Comparison of ENCODE assay signal across 7 cellular contexts in the genomic region with DNA sequence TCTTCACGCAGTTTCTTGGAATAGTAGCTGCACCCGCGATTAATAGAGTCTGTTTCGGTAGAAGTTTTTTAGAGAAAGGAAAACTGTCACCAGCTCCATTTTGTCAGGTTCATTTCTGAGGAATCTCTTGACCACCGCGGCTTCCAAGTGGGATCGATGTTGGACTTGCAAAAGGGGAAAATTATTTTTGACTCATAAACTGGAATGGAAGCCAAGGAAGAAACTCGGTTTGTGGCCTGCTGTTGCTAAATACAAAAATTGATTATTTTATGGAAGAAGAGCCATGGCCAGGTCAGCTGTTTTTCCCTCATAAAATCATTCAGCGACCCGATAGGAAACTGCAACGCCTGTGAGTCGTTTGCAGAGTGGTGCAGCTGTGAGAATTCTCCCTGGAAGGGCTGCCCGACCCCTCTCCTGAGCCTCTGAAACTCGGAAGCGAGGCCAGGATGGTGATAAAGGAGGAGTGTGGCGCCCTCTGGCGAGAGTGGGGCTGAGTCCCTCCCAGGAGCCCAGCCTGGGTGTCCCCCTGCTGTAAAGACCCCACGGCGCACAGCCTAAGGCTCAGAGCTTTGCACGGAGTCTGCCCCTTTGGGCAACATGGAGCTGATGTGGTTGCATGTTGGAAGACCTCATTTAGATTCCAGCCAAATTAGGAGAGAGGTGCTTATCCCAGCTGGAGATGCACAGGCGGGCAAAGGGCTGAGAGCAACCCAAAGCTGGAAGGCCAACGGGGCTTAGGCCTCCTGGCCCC.
DNase-seq lines count a peak whose midpoint lies in the region; TF ChIP-seq lines count a peak whose summit lies in the region.

No MANE protein-coding gene starts in this region.

- no peak overlapping the region for H3K27ac Mint-ChIP-seq in endothelial cell (ENCODE audit: unreplicated experiment)

- H3K4me3 Mint-ChIP-seq in endothelial cell (ENCODE audit: unreplicated experiment), result no peak overlapping the region

- H3K36me3 Mint-ChIP-seq in endothelial cell (ENCODE audit: low read depth, unreplicated experiment), result no peaks in the 10 kb centered on the region

- TF ChIP-seq CTCF in GM12874 (IDR thresholded peaks at IDR 0.05; ENCODE audit: insufficient read depth, low read depth, low read length) (peak; percentile 85), endothelial cell (IDR thresholded peaks at IDR 0.05; ENCODE audit: unreplicated experiment) (peak; percentile 75)

- H3K9me3 Mint-ChIP-seq in endothelial cell (ENCODE audit: unreplicated experiment), result no peaks in the 10 kb centered on the region

- H3K4me1 Mint-ChIP-seq in endothelial cell (ENCODE audit: unreplicated experiment), result no peaks in the 10 kb centered on the region

- DNase-seq in NCI-H510A (lab: John Stamatoyannopoulos, UW) (peak; percentile 91), endothelial cell (ENCODE audit: low spot score) (peak; percentile 86), mucosa of gallbladder (ENCODE audit: low spot score) (peak; percentile 63), RKO (ENCODE audit: low spot score) (no peak)
- DNase-seq in activated CD8-positive, alpha-beta memory T cell treated with anti-CD3 and anti-CD28 coated beads for 4 hours (ENCODE audit: low read depth in 2 of 2), result peak; percentile 27 to 31
- peak; percentile 43 for DNase-seq in stimulated activated CD8-positive, alpha-beta memory T cell treated with anti-CD3 and anti-CD28 coated beads, Interleukin-7, amount 100 ng/mL, for 24 hours (ENCODE audit: low read depth)

- H3K27me3 Mint-ChIP-seq in endothelial cell (ENCODE audit: unreplicated experiment), result peaks cover 4% of the 10 kb centered on the region
